ENCODE assay signal across 9 cellular contexts in the genomic region with DNA sequence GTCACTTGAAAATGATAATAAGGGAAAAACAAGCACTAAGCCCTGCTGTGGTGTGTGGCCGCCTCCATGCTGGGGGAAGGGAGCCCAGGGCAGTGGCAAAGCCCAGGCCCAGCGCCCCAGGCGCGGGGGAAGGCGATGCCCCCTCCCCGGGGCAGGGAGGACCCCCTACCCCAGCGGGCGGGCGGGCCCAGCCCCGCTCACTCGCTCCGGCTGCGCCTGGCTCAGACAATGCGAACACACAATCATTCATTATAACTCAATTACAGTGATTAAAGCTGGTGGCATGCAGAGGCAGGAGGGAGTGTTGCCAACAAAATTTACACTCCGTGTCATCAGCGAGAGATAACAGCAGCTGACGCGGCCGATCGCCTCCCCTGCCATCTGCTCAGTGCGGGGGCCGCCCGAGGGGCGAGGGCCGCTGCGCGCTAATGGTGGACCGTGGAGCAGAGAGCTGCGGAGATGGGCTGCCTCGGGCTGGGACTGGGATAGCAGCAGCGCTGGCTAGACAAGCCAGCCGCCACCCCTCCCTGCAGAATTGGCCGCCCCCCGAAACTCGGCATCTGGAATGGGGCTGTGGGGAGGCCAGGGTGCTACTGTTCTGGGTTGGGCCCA.
A peak's percentile ranks its signal among the peaks of the same experiment; 100 is the strongest.
DNase-seq lines count a peak whose midpoint lies in the region; ATAC-seq, FAIRE-seq and TF ChIP-seq lines count a peak whose summit lies in the region.
"Had no signal": no experiment of that assay in that cellular context is flagged by ENCODE, and none has a peak within 500 bp of the region (broad histone marks: within the 10 kb centered on the region; RNA-seq: fewer than 3 reads in every experiment).

No MANE protein-coding gene starts in this region.

- H3K4me1 ChIP-seq in Peyer's patch, result peaks cover 0 to 10% (median 3%) of the 10 kb centered on the region in 4 donors

- H3K36me3 ChIP-seq in Peyer's patch, result no peaks in the 10 kb centered on the region

- FAIRE-seq in urothelium cell line (lab: Jason Lieb, UNC), result peak; percentile 83

- no peak overlapping the region for H3K4me3 ChIP-seq in Peyer's patch

- no peak overlapping the region for H3K27ac ChIP-seq in Peyer's patch

- ATAC-seq in Right ventricle myocardium superior (ENCODE audit: poor library complexity), result no peak
- peak; percentile 12 for ATAC-seq in left ventricle myocardium superior
- no peak for ATAC-seq in HG02870 (IDR thresholded peaks at IDR 0.05; ENCODE audit: unreplicated experiment)
- no peak for ATAC-seq in HG03432 (IDR thresholded peaks at IDR 0.05; ENCODE audit: unreplicated experiment)

- TF ChIP-seq POLR2A in Peyer's patch (IDR thresholded peaks at IDR 0.05), result no peak

- H3K27me3 ChIP-seq in Peyer's patch, result no peaks in the 10 kb centered on the region

- no peak for TF ChIP-seq CTCF in Peyer's patch (IDR thresholded peaks at IDR 0.05)

- H3K9me3 ChIP-seq in Peyer's patch, result no peaks in the 10 kb centered on the region

- intact Hi-C loops in cardiac septum (cut with DNase I) (no loop called here), Right ventricle myocardium superior (cut with DNase I) (no loop called here), left ventricle myocardium superior (cut with micrococcal nuclease) (no loop called here)

- DNase-seq in cardiac septum (ENCODE audit: low spot score) (peak; percentile 47), Right ventricle myocardium superior (no peak), Peyer's patch (peak in 2 of 3 donors; percentile 54 to 58), left ventricle myocardium superior (no peak), urothelium cell line (ENCODE audit: low spot score) (no peak), mucosa of gallbladder (ENCODE audit: low spot score) (no peak)
- DNase-seq: central memory CD4-positive, alpha-beta T cell had no signal

Comparison
In these comparisons a context has a peak if more than half of its experiments do, and no peak if none do; other contexts are left out.
1. DNase-seq: peak in cardiac septum (single experiment) and Peyer's patch (2 of 3); none in Right ventricle myocardium superior (single experiment), left ventricle myocardium superior (single experiment), urothelium cell line (single experiment) and mucosa of gallbladder (single experiment).